Comparison of ENCODE assay signal across 1 cellular context in the genomic region with DNA sequence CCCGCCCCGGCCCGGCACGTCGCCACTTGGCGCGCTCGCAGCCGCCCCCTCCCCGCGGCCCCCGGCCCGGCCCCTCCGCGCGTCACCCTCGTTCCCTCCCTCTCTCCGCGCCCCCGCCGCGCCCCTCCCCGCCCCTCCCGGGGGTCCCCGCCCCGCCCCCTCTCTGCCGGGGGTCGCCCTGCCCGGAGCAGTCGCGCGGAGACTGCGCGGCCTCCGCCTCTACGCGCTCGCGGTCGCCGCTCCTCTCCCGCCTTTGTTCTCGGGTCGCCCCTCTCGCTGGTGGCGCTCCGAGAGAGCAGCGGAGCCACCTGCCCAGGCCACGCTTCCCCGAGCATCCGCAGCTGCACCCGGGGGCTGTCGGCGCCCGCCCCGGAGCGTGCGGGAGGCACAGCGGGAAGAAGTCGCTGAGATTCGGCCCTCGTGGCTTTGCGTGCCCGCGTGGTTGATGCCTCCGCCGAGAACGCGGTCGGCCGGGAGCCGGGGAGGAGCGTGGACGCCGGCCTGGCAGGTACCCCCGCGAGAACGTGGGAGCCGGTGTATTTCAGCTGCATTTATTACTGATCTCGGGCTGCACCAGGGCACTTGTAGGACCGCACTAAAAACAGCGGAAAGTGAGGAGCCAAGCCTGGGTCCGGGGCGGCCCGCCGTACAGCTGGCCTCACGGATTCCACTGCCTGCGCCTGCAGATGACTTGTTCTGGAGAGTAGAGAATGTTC.
TF ChIP-seq lines count a peak whose summit lies in the region.

No MANE protein-coding gene starts in this region.

TF ChIP-seq in HepG2, 621 proteins besides CTCF, POLR2A, EP300 and RAD21 (continued from another document and continues in another):
- TF ChIP-seq, protein P1, sequence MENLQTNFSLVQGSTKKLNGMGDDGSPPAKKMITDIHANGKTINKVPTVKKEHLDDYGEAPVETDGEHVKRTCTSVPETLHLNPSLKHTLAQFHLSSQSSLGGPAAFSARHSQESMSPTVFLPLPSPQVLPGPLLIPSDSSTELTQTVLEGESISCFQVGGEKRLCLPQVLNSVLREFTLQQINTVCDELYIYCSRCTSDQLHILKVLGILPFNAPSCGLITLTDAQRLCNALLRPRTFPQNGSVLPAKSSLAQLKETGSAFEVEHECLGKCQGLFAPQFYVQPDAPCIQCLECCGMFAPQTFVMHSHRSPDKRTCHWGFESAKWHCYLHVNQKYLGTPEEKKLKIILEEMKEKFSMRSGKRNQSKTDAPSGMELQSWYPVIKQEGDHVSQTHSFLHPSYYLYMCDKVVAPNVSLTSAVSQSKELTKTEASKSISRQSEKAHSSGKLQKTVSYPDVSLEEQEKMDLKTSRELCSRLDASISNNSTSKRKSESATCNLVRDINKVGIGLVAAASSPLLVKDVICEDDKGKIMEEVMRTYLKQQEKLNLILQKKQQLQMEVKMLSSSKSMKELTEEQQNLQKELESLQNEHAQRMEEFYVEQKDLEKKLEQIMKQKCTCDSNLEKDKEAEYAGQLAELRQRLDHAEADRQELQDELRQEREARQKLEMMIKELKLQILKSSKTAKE (CRISPR knock-in tag; IDR thresholded peaks at IDR 0.05; ENCODE audit: borderline replicate concordance): peak; percentile 54
- TF ChIP-seq NONO (IDR thresholded peaks at IDR 0.05) (no peak), NONO (CRISPR knock-in tag; conservative IDR thresholded peaks at IDR 0.05) (peak; percentile 89), ZNF780A (CRISPR knock-in tag; IDR thresholded peaks at IDR 0.05) (peak; percentile 94), ZNF660 (CRISPR knock-in tag; IDR thresholded peaks at IDR 0.05; ENCODE audit: borderline replicate concordance, low read depth) (no peak), SAFB2 (CRISPR knock-in tag; IDR thresholded peaks at IDR 0.05; ENCODE audit: borderline replicate concordance, low read depth) (peak; percentile 95), ZNF230 (CRISPR knock-in tag; IDR thresholded peaks at IDR 0.05) (peak; percentile 91; the same call in 1 of the 2 replicates), ZFP82 (CRISPR knock-in tag; IDR thresholded peaks at IDR 0.05; ENCODE audit: borderline replicate concordance) (peak; percentile 88; the same call in 1 of the 2 replicates), JUNB (CRISPR knock-in tag; IDR thresholded peaks at IDR 0.05; ENCODE audit: borderline replicate concordance) (peak; percentile 88), RARA (CRISPR knock-in tag; IDR thresholded peaks at IDR 0.05) (no peak), ERF (CRISPR knock-in tag; IDR thresholded peaks at IDR 0.05) (peak; percentile 87), FOSL2 (CRISPR knock-in tag; IDR thresholded peaks at IDR 0.05) (no peak), ZNF33B (CRISPR knock-in tag; IDR thresholded peaks at IDR 0.05) (peak; percentile 91; the same call in 1 of the 2 replicates), MBD4 (IDR thresholded peaks at IDR 0.05; ENCODE audit: borderline replicate concordance, low read length) (no peak), KMT2A (CRISPR knock-in tag; IDR thresholded peaks at IDR 0.05) (peak; percentile 62; the same call in 1 of the 2 replicates), ZKSCAN1 (IDR thresholded peaks at IDR 0.05; ENCODE audit: low read length) (no peak), ADNP (CRISPR knock-in tag; IDR thresholded peaks at IDR 0.05) (0 out of 2 replicates have a peak, but pooled peaks have one; percentile 8), GATAD2A (CRISPR knock-in tag; IDR thresholded peaks at IDR 0.05) (no peak), TRIM24 (CRISPR knock-in tag; IDR thresholded peaks at IDR 0.05) (no peak), ZNF256 (CRISPR knock-in tag; conservative IDR thresholded peaks at IDR 0.05) (0 out of 2 replicates have a peak, but pooled peaks have one; percentile 73), TBP (CRISPR knock-in tag; IDR thresholded peaks at IDR 0.05) (no peak), ZSCAN21 (CRISPR knock-in tag; IDR thresholded peaks at IDR 0.05; ENCODE audit: borderline replicate concordance) (peak; percentile 89), ZNF607 (CRISPR knock-in tag; IDR thresholded peaks at IDR 0.05; ENCODE audit: borderline replicate concordance) (peak; percentile 84), ZNF451 (CRISPR knock-in tag; IDR thresholded peaks at IDR 0.05) (peak; percentile 83), KAT2B (IDR thresholded peaks at IDR 0.05; ENCODE audit: borderline replicate concordance, low read depth, low read length) (0 out of 2 replicates have a peak, but pooled peaks have one; percentile 8), NCOA1 (CRISPR knock-in tag; IDR thresholded peaks at IDR 0.05) (peak; percentile 95; the same call in 1 of the 2 replicates), REXO4 (CRISPR knock-in tag; IDR thresholded peaks at IDR 0.05; ENCODE audit: borderline replicate concordance) (peak; percentile 19; the same call in 1 of the 2 replicates), AGO1 (IDR thresholded peaks at IDR 0.05; ENCODE audit: low read depth, low read length, poor library complexity, severe bottlenecking) (peak; percentile 67), CBFB (CRISPR knock-in tag; IDR thresholded peaks at IDR 0.05) (peak; percentile 78; the same call in 1 of the 2 replicates), IRF2 (CRISPR knock-in tag; IDR thresholded peaks at IDR 0.05) (no peak), ZNF296 (CRISPR knock-in tag; conservative IDR thresholded peaks at IDR 0.05) (no peak; the same call in 1 of the 2 replicates), FLYWCH1 (CRISPR knock-in tag; IDR thresholded peaks at IDR 0.05) (no peak), MTF1 (CRISPR knock-in tag; IDR thresholded peaks at IDR 0.05) (peak; percentile 62; the same call in 1 of the 2 replicates)
- TF ChIP-seq, protein P2, sequence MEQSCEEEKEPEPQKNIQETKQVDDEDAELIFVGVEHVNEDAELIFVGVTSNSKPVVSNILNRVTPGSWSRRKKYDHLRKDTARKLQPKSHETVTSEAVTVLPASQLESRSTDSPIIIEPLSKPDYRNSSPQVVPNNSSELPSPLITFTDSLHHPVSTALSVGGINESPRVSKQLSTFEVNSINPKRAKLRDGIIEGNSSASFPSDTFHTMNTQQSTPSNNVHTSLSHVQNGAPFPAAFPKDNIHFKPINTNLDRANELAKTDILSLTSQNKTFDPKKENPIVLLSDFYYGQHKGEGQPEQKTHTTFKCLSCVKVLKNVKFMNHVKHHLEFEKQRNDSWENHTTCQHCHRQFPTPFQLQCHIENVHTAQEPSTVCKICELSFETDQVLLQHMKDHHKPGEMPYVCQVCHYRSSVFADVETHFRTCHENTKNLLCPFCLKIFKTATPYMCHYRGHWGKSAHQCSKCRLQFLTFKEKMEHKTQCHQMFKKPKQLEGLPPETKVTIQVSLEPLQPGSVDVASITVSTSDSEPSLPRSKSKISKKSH (CRISPR knock-in tag; IDR thresholded peaks at IDR 0.05; ENCODE audit: borderline replicate concordance): peak; percentile 47; the same call in 1 of the 2 replicates
- TF ChIP-seq, protein P3, sequence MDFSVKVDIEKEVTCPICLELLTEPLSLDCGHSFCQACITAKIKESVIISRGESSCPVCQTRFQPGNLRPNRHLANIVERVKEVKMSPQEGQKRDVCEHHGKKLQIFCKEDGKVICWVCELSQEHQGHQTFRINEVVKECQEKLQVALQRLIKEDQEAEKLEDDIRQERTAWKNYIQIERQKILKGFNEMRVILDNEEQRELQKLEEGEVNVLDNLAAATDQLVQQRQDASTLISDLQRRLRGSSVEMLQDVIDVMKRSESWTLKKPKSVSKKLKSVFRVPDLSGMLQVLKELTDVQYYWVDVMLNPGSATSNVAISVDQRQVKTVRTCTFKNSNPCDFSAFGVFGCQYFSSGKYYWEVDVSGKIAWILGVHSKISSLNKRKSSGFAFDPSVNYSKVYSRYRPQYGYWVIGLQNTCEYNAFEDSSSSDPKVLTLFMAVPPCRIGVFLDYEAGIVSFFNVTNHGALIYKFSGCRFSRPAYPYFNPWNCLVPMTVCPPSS (IDR thresholded peaks at IDR 0.05): no peak
- TF ChIP-seq, protein P4, sequence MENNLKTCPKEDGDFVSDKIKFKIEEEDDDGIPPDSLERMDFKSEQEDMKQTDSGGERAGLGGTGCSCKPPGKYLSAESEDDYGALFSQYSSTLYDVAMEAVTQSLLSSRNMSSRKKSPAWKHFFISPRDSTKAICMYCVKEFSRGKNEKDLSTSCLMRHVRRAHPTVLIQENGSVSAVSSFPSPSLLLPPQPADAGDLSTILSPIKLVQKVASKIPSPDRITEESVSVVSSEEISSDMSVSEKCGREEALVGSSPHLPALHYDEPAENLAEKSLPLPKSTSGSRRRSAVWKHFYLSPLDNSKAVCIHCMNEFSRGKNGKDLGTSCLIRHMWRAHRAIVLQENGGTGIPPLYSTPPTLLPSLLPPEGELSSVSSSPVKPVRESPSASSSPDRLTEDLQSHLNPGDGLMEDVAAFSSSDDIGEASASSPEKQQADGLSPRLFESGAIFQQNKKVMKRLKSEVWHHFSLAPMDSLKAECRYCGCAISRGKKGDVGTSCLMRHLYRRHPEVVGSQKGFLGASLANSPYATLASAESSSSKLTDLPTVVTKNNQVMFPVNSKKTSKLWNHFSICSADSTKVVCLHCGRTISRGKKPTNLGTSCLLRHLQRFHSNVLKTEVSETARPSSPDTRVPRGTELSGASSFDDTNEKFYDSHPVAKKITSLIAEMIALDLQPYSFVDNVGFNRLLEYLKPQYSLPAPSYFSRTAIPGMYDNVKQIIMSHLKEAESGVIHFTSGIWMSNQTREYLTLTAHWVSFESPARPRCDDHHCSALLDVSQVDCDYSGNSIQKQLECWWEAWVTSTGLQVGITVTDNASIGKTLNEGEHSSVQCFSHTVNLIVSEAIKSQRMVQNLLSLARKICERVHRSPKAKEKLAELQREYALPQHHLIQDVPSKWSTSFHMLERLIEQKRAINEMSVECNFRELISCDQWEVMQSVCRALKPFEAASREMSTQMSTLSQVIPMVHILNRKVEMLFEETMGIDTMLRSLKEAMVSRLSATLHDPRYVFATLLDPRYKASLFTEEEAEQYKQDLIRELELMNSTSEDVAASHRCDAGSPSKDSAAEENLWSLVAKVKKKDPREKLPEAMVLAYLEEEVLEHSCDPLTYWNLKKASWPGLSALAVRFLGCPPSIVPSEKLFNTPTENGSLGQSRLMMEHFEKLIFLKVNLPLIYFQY (CRISPR knock-in tag; IDR thresholded peaks at IDR 0.05; ENCODE audit: borderline replicate concordance): no peak; the same call in 1 of the 2 replicates
- TF ChIP-seq, protein P5, sequence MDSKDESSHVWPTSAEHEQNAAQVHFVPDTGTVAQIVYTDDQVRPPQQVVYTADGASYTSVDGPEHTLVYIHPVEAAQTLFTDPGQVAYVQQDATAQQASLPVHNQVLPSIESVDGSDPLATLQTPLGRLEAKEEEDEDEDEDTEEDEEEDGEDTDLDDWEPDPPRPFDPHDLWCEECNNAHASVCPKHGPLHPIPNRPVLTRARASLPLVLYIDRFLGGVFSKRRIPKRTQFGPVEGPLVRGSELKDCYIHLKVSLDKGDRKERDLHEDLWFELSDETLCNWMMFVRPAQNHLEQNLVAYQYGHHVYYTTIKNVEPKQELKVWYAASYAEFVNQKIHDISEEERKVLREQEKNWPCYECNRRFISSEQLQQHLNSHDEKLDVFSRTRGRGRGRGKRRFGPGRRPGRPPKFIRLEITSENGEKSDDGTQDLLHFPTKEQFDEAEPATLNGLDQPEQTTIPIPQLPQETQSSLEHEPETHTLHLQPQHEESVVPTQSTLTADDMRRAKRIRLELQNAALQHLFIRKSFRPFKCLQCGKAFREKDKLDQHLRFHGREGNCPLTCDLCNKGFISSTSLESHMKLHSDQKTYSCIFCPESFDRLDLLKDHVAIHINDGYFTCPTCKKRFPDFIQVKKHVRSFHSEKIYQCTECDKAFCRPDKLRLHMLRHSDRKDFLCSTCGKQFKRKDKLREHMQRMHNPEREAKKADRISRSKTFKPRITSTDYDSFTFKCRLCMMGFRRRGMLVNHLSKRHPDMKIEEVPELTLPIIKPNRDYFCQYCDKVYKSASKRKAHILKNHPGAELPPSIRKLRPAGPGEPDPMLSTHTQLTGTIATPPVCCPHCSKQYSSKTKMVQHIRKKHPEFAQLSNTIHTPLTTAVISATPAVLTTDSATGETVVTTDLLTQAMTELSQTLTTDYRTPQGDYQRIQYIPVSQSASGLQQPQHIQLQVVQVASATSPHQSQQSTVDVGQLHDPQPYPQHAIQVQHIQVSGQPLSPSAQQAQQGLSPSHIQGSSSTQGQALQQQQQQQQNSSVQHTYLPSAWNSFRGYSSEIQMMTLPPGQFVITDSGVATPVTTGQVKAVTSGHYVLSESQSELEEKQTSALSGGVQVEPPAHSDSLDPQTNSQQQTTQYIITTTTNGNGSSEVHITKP (CRISPR knock-in tag; IDR thresholded peaks at IDR 0.05; ENCODE audit: low read depth): no peak; the same call in 1 of the 2 replicates
- TF ChIP-seq, protein P6, sequence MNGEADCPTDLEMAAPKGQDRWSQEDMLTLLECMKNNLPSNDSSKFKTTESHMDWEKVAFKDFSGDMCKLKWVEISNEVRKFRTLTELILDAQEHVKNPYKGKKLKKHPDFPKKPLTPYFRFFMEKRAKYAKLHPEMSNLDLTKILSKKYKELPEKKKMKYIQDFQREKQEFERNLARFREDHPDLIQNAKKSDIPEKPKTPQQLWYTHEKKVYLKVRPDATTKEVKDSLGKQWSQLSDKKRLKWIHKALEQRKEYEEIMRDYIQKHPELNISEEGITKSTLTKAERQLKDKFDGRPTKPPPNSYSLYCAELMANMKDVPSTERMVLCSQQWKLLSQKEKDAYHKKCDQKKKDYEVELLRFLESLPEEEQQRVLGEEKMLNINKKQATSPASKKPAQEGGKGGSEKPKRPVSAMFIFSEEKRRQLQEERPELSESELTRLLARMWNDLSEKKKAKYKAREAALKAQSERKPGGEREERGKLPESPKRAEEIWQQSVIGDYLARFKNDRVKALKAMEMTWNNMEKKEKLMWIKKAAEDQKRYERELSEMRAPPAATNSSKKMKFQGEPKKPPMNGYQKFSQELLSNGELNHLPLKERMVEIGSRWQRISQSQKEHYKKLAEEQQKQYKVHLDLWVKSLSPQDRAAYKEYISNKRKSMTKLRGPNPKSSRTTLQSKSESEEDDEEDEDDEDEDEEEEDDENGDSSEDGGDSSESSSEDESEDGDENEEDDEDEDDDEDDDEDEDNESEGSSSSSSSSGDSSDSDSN (CRISPR knock-in tag; IDR thresholded peaks at IDR 0.05): peak; percentile 96
- TF ChIP-seq, protein P7, sequence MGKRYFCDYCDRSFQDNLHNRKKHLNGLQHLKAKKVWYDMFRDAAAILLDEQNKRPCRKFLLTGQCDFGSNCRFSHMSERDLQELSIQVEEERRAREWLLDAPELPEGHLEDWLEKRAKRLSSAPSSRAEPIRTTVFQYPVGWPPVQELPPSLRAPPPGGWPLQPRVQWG (CRISPR knock-in tag; IDR thresholded peaks at IDR 0.05; ENCODE audit: borderline replicate concordance, low read depth): peak; percentile 86; the same call in 1 of the 2 replicates
- TF ChIP-seq, protein P8, sequence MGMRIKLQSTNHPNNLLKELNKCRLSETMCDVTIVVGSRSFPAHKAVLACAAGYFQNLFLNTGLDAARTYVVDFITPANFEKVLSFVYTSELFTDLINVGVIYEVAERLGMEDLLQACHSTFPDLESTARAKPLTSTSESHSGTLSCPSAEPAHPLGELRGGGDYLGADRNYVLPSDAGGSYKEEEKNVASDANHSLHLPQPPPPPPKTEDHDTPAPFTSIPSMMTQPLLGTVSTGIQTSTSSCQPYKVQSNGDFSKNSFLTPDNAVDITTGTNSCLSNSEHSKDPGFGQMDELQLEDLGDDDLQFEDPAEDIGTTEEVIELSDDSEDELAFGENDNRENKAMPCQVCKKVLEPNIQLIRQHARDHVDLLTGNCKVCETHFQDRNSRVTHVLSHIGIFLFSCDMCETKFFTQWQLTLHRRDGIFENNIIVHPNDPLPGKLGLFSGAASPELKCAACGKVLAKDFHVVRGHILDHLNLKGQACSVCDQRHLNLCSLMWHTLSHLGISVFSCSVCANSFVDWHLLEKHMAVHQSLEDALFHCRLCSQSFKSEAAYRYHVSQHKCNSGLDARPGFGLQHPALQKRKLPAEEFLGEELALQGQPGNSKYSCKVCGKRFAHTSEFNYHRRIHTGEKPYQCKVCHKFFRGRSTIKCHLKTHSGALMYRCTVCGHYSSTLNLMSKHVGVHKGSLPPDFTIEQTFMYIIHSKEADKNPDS (CRISPR knock-in tag; IDR thresholded peaks at IDR 0.05): peak; percentile 83; the same call in 1 of the 2 replicates
